ENCODE assay signal across 1 cellular context in genomic region chr1:32650752-32651460, GRCh38.
TF ChIP-seq lines count a peak whose summit lies in the region.

TSS of gene RBBP4 (plus strand) at chr1:32651208. CDS start at chr1:32651307, 99 bp downstream.

TF ChIP-seq in HepG2, 621 proteins besides CTCF, POLR2A, EP300 and RAD21 (continued from another document and continues in another):
- peak; percentile 53; the same call in 1 of the 2 replicates for TF ChIP-seq ZNF790 (CRISPR knock-in tag; IDR thresholded peaks at IDR 0.05; ENCODE audit: borderline replicate concordance)
- TF ChIP-seq ZNF251 (CRISPR knock-in tag; IDR thresholded peaks at IDR 0.05), result no peak; the same call in 1 of the 2 replicates
- peak; percentile 53; the same call in 1 of the 2 replicates for TF ChIP-seq FOXP4 (CRISPR knock-in tag; IDR thresholded peaks at IDR 0.05)
- TF ChIP-seq ZNF136 (CRISPR knock-in tag; IDR thresholded peaks at IDR 0.05; ENCODE audit: low read depth), result 0 out of 2 replicates have a peak, but pooled peaks have one; percentile 78
- peak; percentile 74; the same call in 1 of the 2 replicates for TF ChIP-seq PHF20 (CRISPR knock-in tag; IDR thresholded peaks at IDR 0.05)
- TF ChIP-seq IKZF4 (CRISPR knock-in tag; IDR thresholded peaks at IDR 0.05; ENCODE audit: borderline replicate concordance, low read depth, not compliant biosample characterization), result peak; percentile 32
- peak; percentile 97 for TF ChIP-seq ZNF781 (CRISPR knock-in tag; IDR thresholded peaks at IDR 0.05; ENCODE audit: borderline replicate concordance, not compliant biosample characterization)
- TF ChIP-seq PRMT3 (CRISPR knock-in tag; IDR thresholded peaks at IDR 0.05; ENCODE audit: borderline replicate concordance, low read depth), result peak; percentile 69; the same call in 1 of the 2 replicates
- TF ChIP-seq, protein P1, sequence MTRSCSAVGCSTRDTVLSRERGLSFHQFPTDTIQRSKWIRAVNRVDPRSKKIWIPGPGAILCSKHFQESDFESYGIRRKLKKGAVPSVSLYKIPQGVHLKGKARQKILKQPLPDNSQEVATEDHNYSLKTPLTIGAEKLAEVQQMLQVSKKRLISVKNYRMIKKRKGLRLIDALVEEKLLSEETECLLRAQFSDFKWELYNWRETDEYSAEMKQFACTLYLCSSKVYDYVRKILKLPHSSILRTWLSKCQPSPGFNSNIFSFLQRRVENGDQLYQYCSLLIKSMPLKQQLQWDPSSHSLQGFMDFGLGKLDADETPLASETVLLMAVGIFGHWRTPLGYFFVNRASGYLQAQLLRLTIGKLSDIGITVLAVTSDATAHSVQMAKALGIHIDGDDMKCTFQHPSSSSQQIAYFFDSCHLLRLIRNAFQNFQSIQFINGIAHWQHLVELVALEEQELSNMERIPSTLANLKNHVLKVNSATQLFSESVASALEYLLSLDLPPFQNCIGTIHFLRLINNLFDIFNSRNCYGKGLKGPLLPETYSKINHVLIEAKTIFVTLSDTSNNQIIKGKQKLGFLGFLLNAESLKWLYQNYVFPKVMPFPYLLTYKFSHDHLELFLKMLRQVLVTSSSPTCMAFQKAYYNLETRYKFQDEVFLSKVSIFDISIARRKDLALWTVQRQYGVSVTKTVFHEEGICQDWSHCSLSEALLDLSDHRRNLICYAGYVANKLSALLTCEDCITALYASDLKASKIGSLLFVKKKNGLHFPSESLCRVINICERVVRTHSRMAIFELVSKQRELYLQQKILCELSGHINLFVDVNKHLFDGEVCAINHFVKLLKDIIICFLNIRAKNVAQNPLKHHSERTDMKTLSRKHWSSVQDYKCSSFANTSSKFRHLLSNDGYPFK (CRISPR knock-in tag; IDR thresholded peaks at IDR 0.05; ENCODE audit: borderline replicate concordance), result peak; percentile 49; the same call in 1 of the 2 replicates
- TF ChIP-seq MZF1 (CRISPR knock-in tag; IDR thresholded peaks at IDR 0.05; ENCODE audit: borderline replicate concordance), result no peak
- no peak; the same call in none of the 2 replicates for TF ChIP-seq RXRB (CRISPR knock-in tag; IDR thresholded peaks at IDR 0.05; ENCODE audit: borderline replicate concordance)
- TF ChIP-seq CREBL2 (CRISPR knock-in tag; IDR thresholded peaks at IDR 0.05; ENCODE audit: borderline replicate concordance), result peak; percentile 51; the same call in 1 of the 2 replicates
- peak; percentile 63 for TF ChIP-seq PHF5A (CRISPR knock-in tag; IDR thresholded peaks at IDR 0.05; ENCODE audit: low read depth, unreplicated experiment)
- TF ChIP-seq, protein P2, sequence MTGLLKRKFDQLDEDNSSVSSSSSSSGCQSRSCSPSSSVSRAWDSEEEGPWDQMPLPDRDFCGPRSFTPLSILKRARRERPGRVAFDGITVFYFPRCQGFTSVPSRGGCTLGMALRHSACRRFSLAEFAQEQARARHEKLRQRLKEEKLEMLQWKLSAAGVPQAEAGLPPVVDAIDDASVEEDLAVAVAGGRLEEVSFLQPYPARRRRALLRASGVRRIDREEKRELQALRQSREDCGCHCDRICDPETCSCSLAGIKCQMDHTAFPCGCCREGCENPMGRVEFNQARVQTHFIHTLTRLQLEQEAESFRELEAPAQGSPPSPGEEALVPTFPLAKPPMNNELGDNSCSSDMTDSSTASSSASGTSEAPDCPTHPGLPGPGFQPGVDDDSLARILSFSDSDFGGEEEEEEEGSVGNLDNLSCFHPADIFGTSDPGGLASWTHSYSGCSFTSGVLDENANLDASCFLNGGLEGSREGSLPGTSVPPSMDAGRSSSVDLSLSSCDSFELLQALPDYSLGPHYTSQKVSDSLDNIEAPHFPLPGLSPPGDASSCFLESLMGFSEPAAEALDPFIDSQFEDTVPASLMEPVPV (CRISPR knock-in tag; IDR thresholded peaks at IDR 0.05), result peak; percentile 100
- TF ChIP-seq HIC2 (CRISPR knock-in tag; IDR thresholded peaks at IDR 0.05; ENCODE audit: low read depth), result 0 out of 2 replicates have a peak, but pooled peaks have one; percentile 21
- no peak for TF ChIP-seq WIZ (CRISPR knock-in tag; IDR thresholded peaks at IDR 0.05)
- peak; percentile 45; the same call in 1 of the 2 replicates for TF ChIP-seq CBFB (CRISPR knock-in tag; IDR thresholded peaks at IDR 0.05)
- peak; percentile 78 for TF ChIP-seq ZNF605 (CRISPR knock-in tag; IDR thresholded peaks at IDR 0.05)
- TF ChIP-seq EED (CRISPR knock-in tag; IDR thresholded peaks at IDR 0.05), result no peak
- TF ChIP-seq ZNF766 (CRISPR knock-in tag; IDR thresholded peaks at IDR 0.05; ENCODE audit: borderline replicate concordance), result no peak; the same call in none of the 2 replicates
- TF ChIP-seq ZNF614 (CRISPR knock-in tag; IDR thresholded peaks at IDR 0.05; ENCODE audit: borderline replicate concordance), result peak; percentile 47; the same call in 1 of the 2 replicates
- peak; percentile 92 for TF ChIP-seq E2F5 (CRISPR knock-in tag; conservative IDR thresholded peaks at IDR 0.05)
- TF ChIP-seq SKIL (CRISPR knock-in tag; IDR thresholded peaks at IDR 0.05; ENCODE audit: borderline replicate concordance), result peak; percentile 80
- peak; percentile 87 for TF ChIP-seq ZNF160 (CRISPR knock-in tag; IDR thresholded peaks at IDR 0.05)
- peak; percentile 88; the same call in 1 of the 2 replicates for TF ChIP-seq ZNF557 (CRISPR knock-in tag; IDR thresholded peaks at IDR 0.05)
- no peak for TF ChIP-seq MED8 (CRISPR knock-in tag; IDR thresholded peaks at IDR 0.05; ENCODE audit: insufficient replicate concordance)
- peak; percentile 98 for TF ChIP-seq PHF8 (CRISPR knock-in tag; IDR thresholded peaks at IDR 0.05)
- TF ChIP-seq, protein P3, sequence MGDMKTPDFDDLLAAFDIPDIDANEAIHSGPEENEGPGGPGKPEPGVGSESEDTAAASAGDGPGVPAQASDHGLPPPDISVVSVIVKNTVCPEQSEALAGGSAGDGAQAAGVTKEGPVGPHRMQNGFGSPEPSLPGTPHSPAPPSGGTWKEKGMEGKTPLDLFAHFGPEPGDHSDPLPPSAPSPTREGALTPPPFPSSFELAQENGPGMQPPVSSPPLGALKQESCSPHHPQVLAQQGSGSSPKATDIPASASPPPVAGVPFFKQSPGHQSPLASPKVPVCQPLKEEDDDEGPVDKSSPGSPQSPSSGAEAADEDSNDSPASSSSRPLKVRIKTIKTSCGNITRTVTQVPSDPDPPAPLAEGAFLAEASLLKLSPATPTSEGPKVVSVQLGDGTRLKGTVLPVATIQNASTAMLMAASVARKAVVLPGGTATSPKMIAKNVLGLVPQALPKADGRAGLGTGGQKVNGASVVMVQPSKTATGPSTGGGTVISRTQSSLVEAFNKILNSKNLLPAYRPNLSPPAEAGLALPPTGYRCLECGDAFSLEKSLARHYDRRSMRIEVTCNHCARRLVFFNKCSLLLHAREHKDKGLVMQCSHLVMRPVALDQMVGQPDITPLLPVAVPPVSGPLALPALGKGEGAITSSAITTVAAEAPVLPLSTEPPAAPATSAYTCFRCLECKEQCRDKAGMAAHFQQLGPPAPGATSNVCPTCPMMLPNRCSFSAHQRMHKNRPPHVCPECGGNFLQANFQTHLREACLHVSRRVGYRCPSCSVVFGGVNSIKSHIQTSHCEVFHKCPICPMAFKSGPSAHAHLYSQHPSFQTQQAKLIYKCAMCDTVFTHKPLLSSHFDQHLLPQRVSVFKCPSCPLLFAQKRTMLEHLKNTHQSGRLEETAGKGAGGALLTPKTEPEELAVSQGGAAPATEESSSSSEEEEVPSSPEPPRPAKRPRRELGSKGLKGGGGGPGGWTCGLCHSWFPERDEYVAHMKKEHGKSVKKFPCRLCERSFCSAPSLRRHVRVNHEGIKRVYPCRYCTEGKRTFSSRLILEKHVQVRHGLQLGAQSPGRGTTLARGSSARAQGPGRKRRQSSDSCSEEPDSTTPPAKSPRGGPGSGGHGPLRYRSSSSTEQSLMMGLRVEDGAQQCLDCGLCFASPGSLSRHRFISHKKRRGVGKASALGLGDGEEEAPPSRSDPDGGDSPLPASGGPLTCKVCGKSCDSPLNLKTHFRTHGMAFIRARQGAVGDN (CRISPR knock-in tag; IDR thresholded peaks at IDR 0.05), result peak; percentile 100
- TF ChIP-seq, protein P4, sequence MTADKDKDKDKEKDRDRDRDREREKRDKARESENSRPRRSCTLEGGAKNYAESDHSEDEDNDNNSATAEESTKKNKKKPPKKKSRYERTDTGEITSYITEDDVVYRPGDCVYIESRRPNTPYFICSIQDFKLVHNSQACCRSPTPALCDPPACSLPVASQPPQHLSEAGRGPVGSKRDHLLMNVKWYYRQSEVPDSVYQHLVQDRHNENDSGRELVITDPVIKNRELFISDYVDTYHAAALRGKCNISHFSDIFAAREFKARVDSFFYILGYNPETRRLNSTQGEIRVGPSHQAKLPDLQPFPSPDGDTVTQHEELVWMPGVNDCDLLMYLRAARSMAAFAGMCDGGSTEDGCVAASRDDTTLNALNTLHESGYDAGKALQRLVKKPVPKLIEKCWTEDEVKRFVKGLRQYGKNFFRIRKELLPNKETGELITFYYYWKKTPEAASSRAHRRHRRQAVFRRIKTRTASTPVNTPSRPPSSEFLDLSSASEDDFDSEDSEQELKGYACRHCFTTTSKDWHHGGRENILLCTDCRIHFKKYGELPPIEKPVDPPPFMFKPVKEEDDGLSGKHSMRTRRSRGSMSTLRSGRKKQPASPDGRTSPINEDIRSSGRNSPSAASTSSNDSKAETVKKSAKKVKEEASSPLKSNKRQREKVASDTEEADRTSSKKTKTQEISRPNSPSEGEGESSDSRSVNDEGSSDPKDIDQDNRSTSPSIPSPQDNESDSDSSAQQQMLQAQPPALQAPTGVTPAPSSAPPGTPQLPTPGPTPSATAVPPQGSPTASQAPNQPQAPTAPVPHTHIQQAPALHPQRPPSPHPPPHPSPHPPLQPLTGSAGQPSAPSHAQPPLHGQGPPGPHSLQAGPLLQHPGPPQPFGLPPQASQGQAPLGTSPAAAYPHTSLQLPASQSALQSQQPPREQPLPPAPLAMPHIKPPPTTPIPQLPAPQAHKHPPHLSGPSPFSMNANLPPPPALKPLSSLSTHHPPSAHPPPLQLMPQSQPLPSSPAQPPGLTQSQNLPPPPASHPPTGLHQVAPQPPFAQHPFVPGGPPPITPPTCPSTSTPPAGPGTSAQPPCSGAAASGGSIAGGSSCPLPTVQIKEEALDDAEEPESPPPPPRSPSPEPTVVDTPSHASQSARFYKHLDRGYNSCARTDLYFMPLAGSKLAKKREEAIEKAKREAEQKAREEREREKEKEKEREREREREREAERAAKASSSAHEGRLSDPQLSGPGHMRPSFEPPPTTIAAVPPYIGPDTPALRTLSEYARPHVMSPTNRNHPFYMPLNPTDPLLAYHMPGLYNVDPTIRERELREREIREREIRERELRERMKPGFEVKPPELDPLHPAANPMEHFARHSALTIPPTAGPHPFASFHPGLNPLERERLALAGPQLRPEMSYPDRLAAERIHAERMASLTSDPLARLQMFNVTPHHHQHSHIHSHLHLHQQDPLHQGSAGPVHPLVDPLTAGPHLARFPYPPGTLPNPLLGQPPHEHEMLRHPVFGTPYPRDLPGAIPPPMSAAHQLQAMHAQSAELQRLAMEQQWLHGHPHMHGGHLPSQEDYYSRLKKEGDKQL (CRISPR knock-in tag; IDR thresholded peaks at IDR 0.05; ENCODE audit: low read depth), result no peak
- 0 out of 2 replicates have a peak, but pooled peaks have one; percentile 2 for TF ChIP-seq GATAD2A (CRISPR knock-in tag; IDR thresholded peaks at IDR 0.05)
- TF ChIP-seq TAF15 (IDR thresholded peaks at IDR 0.05; ENCODE audit: low read depth, low read length, poor library complexity, severe bottlenecking), result no peak
- peak; percentile 78 for TF ChIP-seq KDM2A (CRISPR knock-in tag; IDR thresholded peaks at IDR 0.05; ENCODE audit: borderline replicate concordance, low read depth)
- peak; percentile 51 for TF ChIP-seq ZNF317 (CRISPR knock-in tag; IDR thresholded peaks at IDR 0.05)
- peak; percentile 40; the same call in 1 of the 2 replicates for TF ChIP-seq ZSCAN25 (CRISPR knock-in tag; IDR thresholded peaks at IDR 0.05)
- TF ChIP-seq FLYWCH1 (CRISPR knock-in tag; IDR thresholded peaks at IDR 0.05), result peak; percentile 93; the same call in 1 of the 2 replicates
